ENCODE assay signal across 9 cellular contexts in the genomic region with DNA sequence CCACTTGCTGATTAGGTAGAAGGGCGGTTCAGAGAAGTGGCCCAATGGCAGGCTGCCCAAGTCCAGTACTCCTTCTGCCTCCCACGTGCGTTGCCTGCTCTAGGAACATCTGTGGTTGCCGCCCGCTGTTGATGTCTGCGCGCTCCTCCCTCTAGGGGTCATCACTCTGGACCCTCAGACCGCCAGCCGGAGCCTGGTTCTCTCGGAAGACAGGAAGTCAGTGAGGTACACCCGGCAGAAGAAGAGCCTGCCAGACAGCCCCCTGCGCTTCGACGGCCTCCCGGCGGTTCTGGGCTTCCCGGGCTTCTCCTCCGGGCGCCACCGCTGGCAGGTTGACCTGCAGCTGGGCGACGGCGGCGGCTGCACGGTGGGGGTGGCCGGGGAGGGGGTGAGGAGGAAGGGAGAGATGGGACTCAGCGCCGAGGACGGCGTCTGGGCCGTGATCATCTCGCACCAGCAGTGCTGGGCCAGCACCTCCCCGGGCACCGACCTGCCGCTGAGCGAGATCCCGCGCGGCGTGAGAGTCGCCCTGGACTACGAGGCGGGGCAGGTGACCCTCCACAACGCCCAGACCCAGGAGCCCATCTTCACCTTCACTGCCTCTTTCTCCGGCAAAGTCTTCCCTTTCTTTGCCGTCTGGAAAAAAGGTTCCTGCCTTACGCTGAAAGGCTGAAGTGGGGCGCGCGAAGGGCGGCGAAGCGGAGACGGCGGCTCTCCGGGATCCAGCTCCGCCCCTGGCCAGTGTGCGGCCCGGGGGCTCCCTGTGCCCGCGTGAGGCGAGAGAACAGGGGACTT. TPM values are rescaled to one million over a fixed set of nuclear protein-coding genes. Genes with fewer than 3 reads are reported as not detected.
DNase-seq lines count a peak whose midpoint lies in the region; ATAC-seq and TF ChIP-seq lines count a peak whose summit lies in the region.
"Had no signal": no experiment of that assay in that cellular context is flagged by ENCODE, and none has a peak within 500 bp of the region (broad histone marks: within the 10 kb centered on the region; RNA-seq: fewer than 3 reads in every experiment).

No MANE protein-coding gene starts in this region.

- no peak overlapping the region for H2AFZ ChIP-seq in neural cell (ENCODE audit: low read depth, low read length)

- H3F3A ChIP-seq in neural cell (ENCODE audit: insufficient read depth, low read length, poor library complexity, severe bottlenecking), result no peaks in the 10 kb centered on the region

- H3K9me2 ChIP-seq in neural cell (ENCODE audit: insufficient read depth, low read length), result no peaks in the 10 kb centered on the region

- H3K9ac ChIP-seq in endodermal cell (ENCODE audit: extremely low read depth, low read length, poor library complexity, severe bottlenecking), result no peak overlapping the region
- no peak overlapping the region for H3K9ac ChIP-seq in neural cell (ENCODE audit: low read length)

- no peak overlapping the region for H3K27ac Mint-ChIP-seq in endodermal cell

- H3K4me2 ChIP-seq in neural cell (ENCODE audit: low read length), result no peak overlapping the region

- no peaks in the 10 kb centered on the region for H4K20me1 ChIP-seq in neural cell (ENCODE audit: insufficient read depth)

- H3K27me3 Mint-ChIP-seq in endodermal cell (ENCODE audit: insufficient read depth), result peaks cover 81% of the 10 kb centered on the region

- no peak for TF ChIP-seq RAD21 in neural cell (conservative IDR thresholded peaks at IDR 0.05)

- H3K9me3 ChIP-seq in endodermal cell (ENCODE audit: control insufficient read depth, low read length) (no peaks in the 10 kb centered on the region), neural cell (ENCODE audit: low read length) (no peaks in the 10 kb centered on the region)

- no peak for TF ChIP-seq EP300 in neural cell (conservative IDR thresholded peaks at IDR 0.05; ENCODE audit: poor library complexity, severe bottlenecking)

- no peaks in the 10 kb centered on the region for H3K9me3 Mint-ChIP-seq in endodermal cell
- H3K9me3 Mint-ChIP-seq: central memory CD8-positive, alpha-beta T cell had no signal

- H3K4me1 ChIP-seq in endodermal cell (ENCODE audit: control insufficient read depth, insufficient read depth, low read length), result no peaks in the 10 kb centered on the region

- TF ChIP-seq CTCF in endodermal cell (conservative IDR thresholded peaks at IDR 0.05) (peak; percentile 58), neural cell (IDR thresholded peaks at IDR 0.05; ENCODE audit: poor library complexity, severe bottlenecking) (no peak)

- H3K4me3 ChIP-seq in endodermal cell (ENCODE audit: low read length) (no peak overlapping the region), neural cell (ENCODE audit: low read length) (peak overlapping the region; percentile 34)

- peak overlapping the region; percentile 43 for H3K4me3 Mint-ChIP-seq in endodermal cell
- H3K4me3 Mint-ChIP-seq: central memory CD8-positive, alpha-beta T cell had no signal

- no peaks in the 10 kb centered on the region for H3K79me2 ChIP-seq in neural cell (replicated peaks; ENCODE audit: insufficient read depth, low read length)

- ATAC-seq in HG02884 (IDR thresholded peaks at IDR 0.05; ENCODE audit: unreplicated experiment) (no peak), GM21786 (IDR thresholded peaks at IDR 0.05; ENCODE audit: unreplicated experiment) (no peak), HG03460 (IDR thresholded peaks at IDR 0.05; ENCODE audit: unreplicated experiment) (no peak)

- no peaks in the 10 kb centered on the region for H3K36me3 Mint-ChIP-seq in endodermal cell (ENCODE audit: low read depth)

- H3K27ac ChIP-seq in endodermal cell (ENCODE audit: low read depth, low read length) (no peak overlapping the region), neural cell (ENCODE audit: low read length) (no peak overlapping the region)

- DNase-seq in DMS79 (lab: John Stamatoyannopoulos, UW) (peak; percentile 29), NCI-H524 (lab: John Stamatoyannopoulos, UW) (peak; percentile 72 to 75), endodermal cell (peak; percentile 88), DMS153 treated with DMSO at 0.1 percent for 48 hours (lab: John Stamatoyannopoulos, UW; ENCODE audit: unreplicated experiment) (no peak)

- H3K27me3 ChIP-seq in endodermal cell (ENCODE audit: control insufficient read depth, insufficient read depth, low read length, poor library complexity, severe bottlenecking) (peaks cover 67% of the 10 kb centered on the region), neural cell (ENCODE audit: insufficient read depth, low read depth, low read length) (peaks cover 32% of the 10 kb centered on the region)

- no peaks in the 10 kb centered on the region for H3K4me1 Mint-ChIP-seq in endodermal cell
- H3K4me1 Mint-ChIP-seq: central memory CD8-positive, alpha-beta T cell had no signal

- no peaks in the 10 kb centered on the region for H3K36me3 ChIP-seq in endodermal cell (ENCODE audit: control insufficient read depth, insufficient read depth, low read length)
- no peaks in the 10 kb centered on the region for H3K36me3 ChIP-seq in neural cell (ENCODE audit: insufficient read depth, low read length)

- 42 to 45% methylated on average over 30 to 62 of the region's 62 CpGs for WGBS in endodermal cell (ENCODE audit: insufficient coverage in 1 of 2, insufficient read length in 1 of 2), 2 experiments

TF ChIP-seq in neural cell, 6 proteins besides CTCF, POLR2A, EP300 and RAD21:
- TF ChIP-seq SMC3 (conservative IDR thresholded peaks at IDR 0.05; ENCODE audit: poor library complexity) (no peak), EZH2 (IDR thresholded peaks at IDR 0.05; ENCODE audit: borderline replicate concordance, insufficient read depth, low read length, poor library complexity, severe bottlenecking) (no peak), POLR2AphosphoS5 (IDR thresholded peaks at IDR 0.05) (no peak), TAF1 (IDR thresholded peaks at IDR 0.05; ENCODE audit: low read depth) (no peak), MXI1 (conservative IDR thresholded peaks at IDR 0.05; ENCODE audit: poor library complexity, severe bottlenecking) (no peak)
- TF ChIP-seq, protein P1, sequence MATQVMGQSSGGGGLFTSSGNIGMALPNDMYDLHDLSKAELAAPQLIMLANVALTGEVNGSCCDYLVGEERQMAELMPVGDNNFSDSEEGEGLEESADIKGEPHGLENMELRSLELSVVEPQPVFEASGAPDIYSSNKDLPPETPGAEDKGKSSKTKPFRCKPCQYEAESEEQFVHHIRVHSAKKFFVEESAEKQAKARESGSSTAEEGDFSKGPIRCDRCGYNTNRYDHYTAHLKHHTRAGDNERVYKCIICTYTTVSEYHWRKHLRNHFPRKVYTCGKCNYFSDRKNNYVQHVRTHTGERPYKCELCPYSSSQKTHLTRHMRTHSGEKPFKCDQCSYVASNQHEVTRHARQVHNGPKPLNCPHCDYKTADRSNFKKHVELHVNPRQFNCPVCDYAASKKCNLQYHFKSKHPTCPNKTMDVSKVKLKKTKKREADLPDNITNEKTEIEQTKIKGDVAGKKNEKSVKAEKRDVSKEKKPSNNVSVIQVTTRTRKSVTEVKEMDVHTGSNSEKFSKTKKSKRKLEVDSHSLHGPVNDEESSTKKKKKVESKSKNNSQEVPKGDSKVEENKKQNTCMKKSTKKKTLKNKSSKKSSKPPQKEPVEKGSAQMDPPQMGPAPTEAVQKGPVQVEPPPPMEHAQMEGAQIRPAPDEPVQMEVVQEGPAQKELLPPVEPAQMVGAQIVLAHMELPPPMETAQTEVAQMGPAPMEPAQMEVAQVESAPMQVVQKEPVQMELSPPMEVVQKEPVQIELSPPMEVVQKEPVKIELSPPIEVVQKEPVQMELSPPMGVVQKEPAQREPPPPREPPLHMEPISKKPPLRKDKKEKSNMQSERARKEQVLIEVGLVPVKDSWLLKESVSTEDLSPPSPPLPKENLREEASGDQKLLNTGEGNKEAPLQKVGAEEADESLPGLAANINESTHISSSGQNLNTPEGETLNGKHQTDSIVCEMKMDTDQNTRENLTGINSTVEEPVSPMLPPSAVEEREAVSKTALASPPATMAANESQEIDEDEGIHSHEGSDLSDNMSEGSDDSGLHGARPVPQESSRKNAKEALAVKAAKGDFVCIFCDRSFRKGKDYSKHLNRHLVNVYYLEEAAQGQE (IDR thresholded peaks at IDR 0.05; ENCODE audit: borderline replicate concordance), result no peak

RNA-seq across cellular contexts. Expression of gene TRIM15, which starts 8.5 kb away (rescaled TPM):
- not detected for total RNA-seq in endodermal cell
- polyA plus RNA-seq in endodermal cell (2013, experiment 1 of 2), result not detected
- not detected for polyA plus RNA-seq in endodermal cell (2013, experiment 2 of 2)
- not detected in 2 replicates for polyA plus RNA-seq in neural cell
- not detected in 2 replicates for polyA minus RNA-seq in neural cell

RNA-seq across cellular contexts. Expression of gene TRIM10, which starts 10.9 kb away (rescaled TPM):
- total RNA-seq in endodermal cell, result not detected
- not detected for polyA plus RNA-seq in endodermal cell (2013, experiment 1 of 2)
- polyA plus RNA-seq in endodermal cell (2013, experiment 2 of 2), result not detected
- not detected in 2 replicates for polyA plus RNA-seq in neural cell
- polyA minus RNA-seq in neural cell, result not detected in 2 replicates

RNA-seq across cellular contexts. Expression of gene TRIM40, which starts 35.9 kb away (rescaled TPM):
- not detected for total RNA-seq in endodermal cell
- polyA plus RNA-seq in endodermal cell (2013, experiment 1 of 2), result not detected
- not detected for polyA plus RNA-seq in endodermal cell (2013, experiment 2 of 2)
- polyA plus RNA-seq in neural cell, result not detected in 2 replicates
- not detected in 2 replicates for polyA minus RNA-seq in neural cell

RNA-seq across cellular contexts. Expression of gene TRIM26, which starts 41.3 kb away (rescaled TPM):
- total RNA-seq in endodermal cell, result 10 to 100 TPM; 29.3 to 35.3 TPM
- polyA plus RNA-seq in endodermal cell (2013, experiment 1 of 2), result 22.2 TPM
- polyA plus RNA-seq in endodermal cell (2013, experiment 2 of 2), result 21.4 TPM
- 23.5 and 25.9 TPM in 2 replicates for polyA plus RNA-seq in neural cell
- 41.4 and 46.0 TPM in 2 replicates for polyA minus RNA-seq in neural cell

RNA-seq across cellular contexts. Expression of gene TRIM31, which starts 59.0 kb away (rescaled TPM):
- not detected for total RNA-seq in endodermal cell
- polyA plus RNA-seq in endodermal cell (2013, experiment 1 of 2), result not detected
- not detected for polyA plus RNA-seq in endodermal cell (2013, experiment 2 of 2)
- polyA plus RNA-seq in neural cell, result not detected in 2 replicates
- not detected in 2 replicates for polyA minus RNA-seq in neural cell
